ENCODE assay signal across 8 cellular contexts in genomic region chr5:179821298-179822058, GRCh38. TPM values are rescaled to one million over a fixed set of nuclear protein-coding genes. Genes with fewer than 3 reads are reported as not detected.
DNase-seq lines count a peak whose midpoint lies in the region; ATAC-seq, FAIRE-seq and TF ChIP-seq lines count a peak whose summit lies in the region.

No MANE protein-coding gene starts in this region.

- H3K36me3 Mint-ChIP-seq in HFFc6 (ENCODE audit: low read depth) = peaks cover 25% of the 10 kb centered on the region
- peaks cover 37% of the 10 kb centered on the region for H3K36me3 Mint-ChIP-seq in T-helper 1 cell treated with Interleukin-12 subunit alpha and Interleukin-12 subunit beta and Interleukin-4 antibody, amounts not matched to agents 30 μg/mL and 1 μg/mL, for 36 hours (ENCODE audit: low read depth)

- H3K27ac Mint-ChIP-seq in HFFc6 = peak overlapping the region; percentile 91
- H3K27ac Mint-ChIP-seq in T-helper 1 cell treated with Interleukin-12 subunit alpha and Interleukin-12 subunit beta and Interleukin-4 antibody, amounts not matched to agents 30 μg/mL and 1 μg/mL, for 36 hours = peak overlapping the region; percentile 93

- peaks cover 44% of the 10 kb centered on the region for H3K4me1 Mint-ChIP-seq in HFFc6 (ENCODE audit: low read depth)
- peaks cover 36% of the 10 kb centered on the region for H3K4me1 Mint-ChIP-seq in T-helper 1 cell treated with Interleukin-12 subunit alpha and Interleukin-12 subunit beta and Interleukin-4 antibody, amounts not matched to agents 30 μg/mL and 1 μg/mL, for 36 hours (ENCODE audit: low read depth)

- H3K4me1 ChIP-seq in right atrium auricular region = peaks cover 0 to 78% of the 10 kb centered on the region in 2 donors
- peaks cover 68% of the 10 kb centered on the region for H3K4me1 ChIP-seq in psoas muscle

- H3K9me3 ChIP-seq in right atrium auricular region (no peaks in the 10 kb centered on the region), psoas muscle (no peaks in the 10 kb centered on the region)

- H3K9me3 Mint-ChIP-seq in HFFc6 = no peaks in the 10 kb centered on the region; the same call in 1 of the 2 replicates
- no peaks in the 10 kb centered on the region for H3K9me3 Mint-ChIP-seq in T-helper 1 cell treated with Interleukin-12 subunit alpha and Interleukin-12 subunit beta and Interleukin-4 antibody, amounts not matched to agents 30 μg/mL and 1 μg/mL, for 36 hours

- peaks cover 5% of the 10 kb centered on the region; the same call in 1 of the 2 replicates for H3K27me3 Mint-ChIP-seq in HFFc6 (ENCODE audit: insufficient read depth)
- no peaks in the 10 kb centered on the region for H3K27me3 Mint-ChIP-seq in T-helper 1 cell treated with Interleukin-12 subunit alpha and Interleukin-12 subunit beta and Interleukin-4 antibody, amounts not matched to agents 30 μg/mL and 1 μg/mL, for 36 hours (ENCODE audit: low read depth)

- 0 to 1% (median 0%) methylated on average over 49 to 54 of the region's 54 CpGs for WGBS in psoas muscle, 3 donors

- H3K27ac ChIP-seq in angular gyrus (ENCODE audit: low read depth, low read length) (peak overlapping the region; percentile 100), right atrium auricular region (peak overlapping the region; percentile 96 to 100), psoas muscle (peak overlapping the region; percentile 100)

- peak overlapping the region; percentile 92 for H3K4me3 Mint-ChIP-seq in HFFc6
- H3K4me3 Mint-ChIP-seq in T-helper 1 cell treated with Interleukin-12 subunit alpha and Interleukin-12 subunit beta and Interleukin-4 antibody, amounts not matched to agents 30 μg/mL and 1 μg/mL, for 36 hours = peak overlapping the region; percentile 89

- DNase-seq in GM10266 (ENCODE audit: extremely low spot score) (peak; percentile 95), HFFc6 (peak; percentile 92), NCI-H1048 (lab: John Stamatoyannopoulos, UW) (peak; percentile 66), right atrium auricular region (ENCODE audit: low spot score) (peak; percentile 96), psoas muscle (peak; percentile 94 to 98), urothelium cell line (ENCODE audit: low spot score) (peak; percentile 92)

- ATAC-seq in psoas muscle = peak; percentile 63 to 70 (median 68)

- H3K36me3 ChIP-seq in right atrium auricular region (peaks cover 47% of the 10 kb centered on the region), psoas muscle (ENCODE audit: insufficient read depth in 1 of 2, low read depth in 1 of 2) (peaks cover 7 to 48% of the 10 kb centered on the region in 2 donors)

- intact Hi-C loops in psoas muscle (cut with DNase I) = no loop called here

- TF ChIP-seq CTCF in GM10266 (IDR thresholded peaks at IDR 0.05; ENCODE audit: control insufficient read depth, insufficient read depth, low read depth, missing control alignments) = no peak
- TF ChIP-seq CTCF in HFFc6 (IDR thresholded peaks at IDR 0.05) = peak; percentile 42; the same call in 1 of the 2 replicates
- TF ChIP-seq CTCF in right atrium auricular region (IDR thresholded peaks at IDR 0.05) = no peak
- no peak for TF ChIP-seq CTCF in psoas muscle (IDR thresholded peaks at IDR 0.05)

- H3K27me3 ChIP-seq in right atrium auricular region (no peaks in the 10 kb centered on the region), psoas muscle (ENCODE audit: insufficient read depth in 3 of 3, low read length in 2 of 3) (no peaks in the 10 kb centered on the region)

- H3K4me3 ChIP-seq in right atrium auricular region (peak overlapping the region; percentile 76 to 100), psoas muscle (peak overlapping the region; percentile 99)

- FAIRE-seq in urothelium cell line (lab: Jason Lieb, UNC) = no peak

RNA-seq across cellular contexts. Expression of gene SQSTM1, which starts 0.8 kb away (rescaled TPM):
- total RNA-seq in HFFc6 (2021; fragmentation: NEBNext Ultra II Directional; extraction: Animal tissue kit (Norgen Biotek cat#: 25700)) = 100 to 1,000 TPM; 188 to 282 (median 280) TPM
- total RNA-seq in right atrium auricular region = 100 to 1,000 TPM; 379 to 436 TPM
- 1,000 to 10,000 TPM in 1 of 4 donors, 100 to 1,000 TPM in 3; 688 to 1,199 (median 831) TPM for total RNA-seq in psoas muscle
- 100 to 1,000 TPM; 463 to 917 (median 671) TPM for polyA plus RNA-seq in psoas muscle

RNA-seq across cellular contexts. Expression of gene MGAT4B, which starts 14.8 kb away (rescaled TPM):
- 100 to 1,000 TPM; 129 to 166 (median 148) TPM for total RNA-seq in HFFc6 (2021; fragmentation: NEBNext Ultra II Directional; extraction: Animal tissue kit (Norgen Biotek cat#: 25700))
- total RNA-seq in right atrium auricular region (10 to 100 TPM; 71.7 to 77.1 TPM), psoas muscle (10 to 100 TPM; 29.3 to 58.4 (median 50.7) TPM)
- 100 to 1,000 TPM in 1 of 3 donors, 10 to 100 TPM in 2; 40.9 to 136 (median 63.4) TPM for polyA plus RNA-seq in psoas muscle

RNA-seq across cellular contexts. Expression of gene LTC4S, which starts 27.7 kb away (rescaled TPM):
- total RNA-seq in HFFc6 (2021; fragmentation: NEBNext Ultra II Directional; extraction: Animal tissue kit (Norgen Biotek cat#: 25700)) = not detected
- total RNA-seq in right atrium auricular region = 10 to 100 TPM in 1 of 2 donors, 1 to 10 TPM in 1; 9.0 to 11.1 TPM
- 1 to 10 TPM; 1.7 to 6.7 (median 4.5) TPM for total RNA-seq in psoas muscle
- 1 to 10 TPM; 1.5 to 2.2 (median 2.1) TPM for polyA plus RNA-seq in psoas muscle

RNA-seq across cellular contexts. Expression of gene MRNIP, which starts 37.1 kb away (rescaled TPM):
- total RNA-seq in HFFc6 (2021; fragmentation: NEBNext Ultra II Directional; extraction: Animal tissue kit (Norgen Biotek cat#: 25700)) = 10 to 100 TPM in 3 of 6 experiments, 1 to 10 TPM in 3; 8.2 to 13.5 (median 9.9) TPM
- total RNA-seq in right atrium auricular region (10 to 100 TPM; 12.5 to 20.3 TPM), psoas muscle (1 to 10 TPM; 2.1 to 7.9 (median 5.1) TPM)
- polyA plus RNA-seq in psoas muscle = 10 to 100 TPM; 20.4 to 30.4 (median 25.0) TPM

Comparison
In these comparisons a context has a peak if more than half of its experiments do, and no peak if none do; other contexts are left out.
1. Peak in every context shown above with its lines: DNase-seq, ATAC-seq, H3K4me3 ChIP-seq and H3K27ac ChIP-seq.